ENCODE assay signal across 8 cellular contexts in genomic region chr9:19493174-19493811, GRCh38.
DNase-seq lines count a peak whose midpoint lies in the region; ATAC-seq and TF ChIP-seq lines count a peak whose summit lies in the region.

No MANE protein-coding gene starts in this region.

- no peak overlapping the region for H2BK15ac ChIP-seq in mesenchymal stem cell (ENCODE audit: low read depth, poor library complexity, severe bottlenecking)

- H3K18ac ChIP-seq in mesenchymal stem cell (ENCODE audit: low read depth in 1 of 2, low read length in 2 of 2), result no peak overlapping the region

- no peaks in the 10 kb centered on the region for H3K36me3 ChIP-seq in mesenchymal stem cell (ENCODE audit: control insufficient read depth in 1 of 2, insufficient read depth in 2 of 2, low read depth in 1 of 2, low read length in 2 of 2)

- peak; percentile 88 for TF ChIP-seq CTCF in AG10803 (conservative IDR thresholded peaks at IDR 0.05; ENCODE audit: low read length)

- no peaks in the 10 kb centered on the region for H3K9me3 Mint-ChIP-seq in effector memory CD8-positive, alpha-beta T cell
- no peaks in the 10 kb centered on the region for H3K9me3 Mint-ChIP-seq in stimulated activated naive B cell treated with anti-CD40 and anti-IgM and Interleukin-4, amounts not matched to agents 10 μg/mL and 1 μg/mL and 100 μg/mL, for 72 hours

- ATAC-seq in GM18861 (IDR thresholded peaks at IDR 0.05; ENCODE audit: unreplicated experiment) (peak; percentile 74), HG03066 (IDR thresholded peaks at IDR 0.05; ENCODE audit: low read depth, unreplicated experiment) (peak; percentile 60)
- ATAC-seq in effector memory CD8-positive, alpha-beta T cell (replicated peaks), result peak; percentile 57
- peak; percentile 90 to 92 for ATAC-seq in stimulated activated naive B cell treated with anti-CD40 and anti-IgM and Interleukin-4, amounts not matched to agents 10 μg/mL and 1 μg/mL and 100 μg/mL, for 72 hours (replicated peaks)

- no peak overlapping the region for H2AK5ac ChIP-seq in mesenchymal stem cell (ENCODE audit: low read length, severe bottlenecking)

- peaks cover 12 to 13% of the 10 kb centered on the region in 2 donors for H3K4me1 Mint-ChIP-seq in effector memory CD8-positive, alpha-beta T cell (ENCODE audit: low read depth in 2 of 2)
- H3K4me1 Mint-ChIP-seq in stimulated activated naive B cell treated with anti-CD40 and anti-IgM and Interleukin-4, amounts not matched to agents 10 μg/mL and 1 μg/mL and 100 μg/mL, for 72 hours, result peaks cover 13 to 15% of the 10 kb centered on the region in 2 donors

- 53% methylated on average over 19 of the region's 19 CpGs for WGBS in mesenchymal stem cell

- no peak overlapping the region for H3K27ac Mint-ChIP-seq in effector memory CD8-positive, alpha-beta T cell
- peak overlapping the region; percentile 20 for H3K27ac Mint-ChIP-seq in stimulated activated naive B cell treated with anti-CD40 and anti-IgM and Interleukin-4, amounts not matched to agents 10 μg/mL and 1 μg/mL and 100 μg/mL, for 72 hours

- no peak overlapping the region for H2BK5ac ChIP-seq in mesenchymal stem cell (ENCODE audit: low read depth, low read length, poor library complexity, severe bottlenecking)

- no peak overlapping the region for H4K91ac ChIP-seq in mesenchymal stem cell (ENCODE audit: low read length)

- no peak overlapping the region for H2BK12ac ChIP-seq in mesenchymal stem cell (ENCODE audit: low read length in 2 of 2)

- no peaks in the 10 kb centered on the region for H3K79me1 ChIP-seq in mesenchymal stem cell (replicated peaks; ENCODE audit: low read length, poor library complexity, severe bottlenecking)

- H3K4ac ChIP-seq in mesenchymal stem cell (ENCODE audit: low read depth in 1 of 2, low read length in 2 of 2), result no peak overlapping the region

- H3K4me3 Mint-ChIP-seq in effector memory CD8-positive, alpha-beta T cell, result peak overlapping the region; percentile 48 to 65
- peak overlapping the region; percentile 17 to 32 for H3K4me3 Mint-ChIP-seq in stimulated activated naive B cell treated with anti-CD40 and anti-IgM and Interleukin-4, amounts not matched to agents 10 μg/mL and 1 μg/mL and 100 μg/mL, for 72 hours

- no peak overlapping the region for H3K14ac ChIP-seq in mesenchymal stem cell (ENCODE audit: low read length in 2 of 2)

- H3K9me3 ChIP-seq in mesenchymal stem cell (ENCODE audit: control insufficient read depth, low read length), result no peaks in the 10 kb centered on the region

- peaks cover 2% of the 10 kb centered on the region for H3K4me1 ChIP-seq in mesenchymal stem cell (ENCODE audit: control insufficient read depth, insufficient read depth, low read depth, low read length)

- H4K8ac ChIP-seq in mesenchymal stem cell (ENCODE audit: low read length), result no peak overlapping the region

- H3K27me3 Mint-ChIP-seq in effector memory CD8-positive, alpha-beta T cell, result peaks cover 20 to 29% of the 10 kb centered on the region in 2 donors
- peaks cover 10 to 25% of the 10 kb centered on the region in 2 donors for H3K27me3 Mint-ChIP-seq in stimulated activated naive B cell treated with anti-CD40 and anti-IgM and Interleukin-4, amounts not matched to agents 10 μg/mL and 1 μg/mL and 100 μg/mL, for 72 hours

- H3K9ac ChIP-seq in mesenchymal stem cell (ENCODE audit: low read length), result peak overlapping the region; percentile 92

- H2BK120ac ChIP-seq in mesenchymal stem cell (ENCODE audit: low read depth, low read length), result no peak overlapping the region

- no peak overlapping the region for H3K4me2 ChIP-seq in mesenchymal stem cell (ENCODE audit: low read length, poor library complexity, severe bottlenecking)

- H3K4me3 ChIP-seq in AG10803 (ENCODE audit: low read length) (peak overlapping the region; percentile 61), mesenchymal stem cell (ENCODE audit: insufficient read depth in 1 of 2, low read depth in 1 of 2, low read length in 2 of 2) (peak overlapping the region in 1 of 2 experiments; percentile 77)

- H3K23ac ChIP-seq in mesenchymal stem cell (ENCODE audit: low read length in 2 of 2), result no peak overlapping the region

- peak; percentile 64 for DNase-seq in AG10803 (ENCODE audit: low read depth)
- peak; percentile 66 for DNase-seq in NCI-H2227 (lab: John Stamatoyannopoulos, UW; ENCODE audit: unreplicated experiment)
- DNase-seq in activated CD4-positive, alpha-beta T cell treated with anti-CD3 and anti-CD28 coated beads, Interleukin-2, amount 50 U/mL, for 4 hours, result peak; percentile 9 to 29
- peak; percentile 12 to 37 (median 19) for DNase-seq in effector memory CD8-positive, alpha-beta T cell
- peak; percentile 57 for DNase-seq in mesenchymal stem cell
- DNase-seq in stimulated activated naive B cell treated with anti-CD40 and anti-IgM and Interleukin-4, amounts not matched to agents 10 μg/mL and 1 μg/mL and 100 μg/mL, for 72 hours, result peak; percentile 59

- no peak overlapping the region for H2AFZ ChIP-seq in mesenchymal stem cell (ENCODE audit: low read depth, low read length)

- no peaks in the 10 kb centered on the region for H3K36me3 Mint-ChIP-seq in effector memory CD8-positive, alpha-beta T cell (ENCODE audit: insufficient read depth)
- H3K36me3 Mint-ChIP-seq in stimulated activated naive B cell treated with anti-CD40 and anti-IgM and Interleukin-4, amounts not matched to agents 10 μg/mL and 1 μg/mL and 100 μg/mL, for 72 hours, result no peaks in the 10 kb centered on the region

- no peak overlapping the region for H3K27ac ChIP-seq in mesenchymal stem cell (ENCODE audit: low read length, poor library complexity, severe bottlenecking)

- H3K27me3 ChIP-seq in mesenchymal stem cell (ENCODE audit: control insufficient read depth in 1 of 2, insufficient read depth in 1 of 2, low read length in 2 of 2), result peaks cover 0 to 55% of the 10 kb centered on the region in 2 experiments
